In the genomic region with DNA sequence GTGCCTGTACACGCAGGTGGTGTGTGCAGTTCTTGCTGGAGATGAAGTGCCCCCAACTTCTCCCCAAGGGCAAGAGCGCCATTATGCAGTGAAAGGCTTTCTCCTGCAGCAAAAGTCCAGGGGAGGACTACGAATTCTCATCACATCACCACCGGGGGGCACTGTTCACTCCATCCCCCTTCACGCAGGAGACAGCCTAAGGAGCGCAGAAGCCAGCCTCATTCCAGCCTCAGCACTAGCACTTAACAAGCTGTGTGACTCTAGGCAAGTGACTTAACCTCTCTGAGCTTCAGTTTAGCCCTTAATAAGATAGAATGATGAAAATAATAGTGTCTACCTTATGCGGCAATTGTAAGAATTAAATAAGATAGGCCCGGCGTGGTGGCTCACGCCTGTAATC, we compare ENCODE assay signal across 8 cellular contexts. TPM values are rescaled to one million over a fixed set of nuclear protein-coding genes. Genes with fewer than 3 reads are reported as not detected.
DNase-seq lines count a peak whose midpoint lies in the region; ATAC-seq and FAIRE-seq lines count a peak whose summit lies in the region.

No MANE protein-coding gene starts in this region.

- peaks cover 43% of the 10 kb centered on the region for H3K4me1 ChIP-seq in SJCRH30

- H3K36me3 ChIP-seq in SJCRH30, result peaks cover 9% of the 10 kb centered on the region; the same call in 1 of the 2 replicates

- H3K9me3 ChIP-seq in SJCRH30 (replicated peaks), result no peaks in the 10 kb centered on the region

- H3K4me3 ChIP-seq in SJCRH30, result no peak overlapping the region

- H3K27me3 ChIP-seq in SJCRH30, result no peaks in the 10 kb centered on the region

- in situ Hi-C loops in Caki2 (cut with HindIII; ENCODE audit: low pct_unique_long_range_greater_than_20kb, low sequenced_read_pairs), result no loop called here

- peak; percentile 36 for FAIRE-seq in HTR-8/SVneo (lab: Jason Lieb, UNC)

- no peak for ATAC-seq in GM19328 (IDR thresholded peaks at IDR 0.05; ENCODE audit: unreplicated experiment)

- DNase-seq in Caki2 (ENCODE audit: low read depth) (peak; percentile 24), HTR-8/SVneo (ENCODE audit: insufficient read length, low spot score) (peak; percentile 58), SJCRH30 (peak; percentile 82 to 90), hepatic stellate cell (ENCODE audit: low spot score) (peak; percentile 74), NCI-H2029 (lab: John Stamatoyannopoulos, UW) (no peak)
- DNase-seq in activated naive CD4-positive, alpha-beta T cell treated with anti-CD3 and anti-CD28 coated beads, Interleukin-2, amount 50 U/mL, for 16 hours, result peak; percentile 72
- peak; percentile 56 to 62 for DNase-seq in stimulated activated CD4-positive, alpha-beta T cell treated with anti-CD3 and anti-CD28 coated beads, Interleukin-2, amount 100 ng/mL, for 48 hours

- H3K27ac ChIP-seq in SJCRH30, result no peak overlapping the region

RNA-seq across cellular contexts. Expression of a gene that starts 32.3 kb away (rescaled TPM):
- total RNA-seq in Caki2 (2014; rRNA removed; shearing (Covaris generic); ENCODE audit: low replicate concordance), result 4.9 and 20.2 TPM in 2 replicates
- total RNA-seq in SJCRH30 (2014; rRNA removed; shearing (Covaris generic)), result 26.1 and 32.8 TPM in 2 replicates
